Comparison of ENCODE assay signal across 17 cellular contexts in the genomic region with DNA sequence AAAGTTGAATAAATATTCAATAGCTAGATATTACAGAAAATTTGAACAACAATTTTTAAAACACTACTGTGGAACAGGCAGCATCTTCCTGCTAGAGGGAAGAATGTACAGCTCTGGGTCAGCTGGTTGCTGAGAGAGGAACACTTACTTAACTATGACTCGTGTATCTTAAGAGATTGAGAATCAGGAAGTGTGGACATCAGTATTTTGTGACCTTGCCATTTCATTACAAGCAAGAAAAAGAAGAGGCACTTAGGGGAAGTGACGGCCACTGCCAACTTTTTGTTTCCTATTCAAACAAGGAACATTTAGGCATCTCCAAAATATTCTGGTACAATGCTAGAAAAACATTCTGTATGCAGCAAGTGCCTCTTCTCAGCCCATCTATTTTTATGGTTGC. TPM values are rescaled to one million over a fixed set of nuclear protein-coding genes. Genes with fewer than 3 reads are reported as not detected.
DNase-seq lines count a peak whose midpoint lies in the region; ATAC-seq, FAIRE-seq and TF ChIP-seq lines count a peak whose summit lies in the region.
"Had no signal": no experiment of that assay in that cellular context is flagged by ENCODE, and none has a peak within 500 bp of the region (broad histone marks: within the 10 kb centered on the region; RNA-seq: fewer than 3 reads in every experiment).

No MANE protein-coding gene starts in this region.

- H3K27me3 Mint-ChIP-seq in progenitor cell of endocrine pancreas: no peaks in the 10 kb centered on the region

- DNase-seq in EL: peak; percentile 13
- peak; percentile 88 for DNase-seq in MV-4-11 (lab: John Stamatoyannopoulos, UW)
- DNase-seq in dermis blood vessel endothelial cell: peak; percentile 22
- DNase-seq in mucosa of descending colon: peak in 1 of 3 donors; percentile 12
- DNase-seq in progenitor cell of endocrine pancreas (ENCODE audit: low spot score, unreplicated experiment): no peak
- no peak for DNase-seq in superior temporal gyrus (ENCODE audit: extremely low spot score)
- DNase-seq in RCC 7860 (ENCODE audit: low spot score): no peak
- DNase-seq: activated CD4-positive, CD25-positive, alpha-beta regulatory T cell treated with anti-CD3 and anti-CD28 coated beads, Interleukin-2, amount 50 U/mL, for 72 hours; activated gamma-delta T cell treated with Interleukin-2 at 50 U/mL for 16 hours; Calu3; cerebellar nuclear complex; NCI-H2081 had no signal

- H3K4me1 ChIP-seq in mucosa of descending colon (ENCODE audit: low read depth): no peaks in the 10 kb centered on the region
- H3K4me1 ChIP-seq: vagina had no signal

- H3K9me3 ChIP-seq in mucosa of descending colon: no peaks in the 10 kb centered on the region
- H3K9me3 ChIP-seq: vagina had no signal

- H3K4me3 ChIP-seq in mucosa of descending colon: no peak overlapping the region
- H3K4me3 ChIP-seq: vagina had no signal

- peaks cover 4% of the 10 kb centered on the region for H3K9me3 Mint-ChIP-seq in progenitor cell of endocrine pancreas (ENCODE audit: low read depth)
- H3K9me3 Mint-ChIP-seq: mesothelial cell of epicardium had no signal

- H3K4me3 Mint-ChIP-seq in progenitor cell of endocrine pancreas (ENCODE audit: low read depth): no peak overlapping the region
- H3K4me3 Mint-ChIP-seq: mesothelial cell of epicardium had no signal

- TF ChIP-seq CTCF in mucosa of descending colon (IDR thresholded peaks at IDR 0.05) (no peak), progenitor cell of endocrine pancreas (IDR thresholded peaks at IDR 0.05; ENCODE audit: unreplicated experiment) (no peak)

- intact Hi-C loops in mucosa of descending colon (cut with DNase I, micrococcal nuclease): no loop called here

- no peak for FAIRE-seq in RCC 7860 (lab: Jason Lieb, UNC)
- FAIRE-seq: GM12892 had no signal

- no peaks in the 10 kb centered on the region for H3K36me3 ChIP-seq in mucosa of descending colon (ENCODE audit: low read depth)
- H3K36me3 ChIP-seq: vagina had no signal

- H3K27ac Mint-ChIP-seq in progenitor cell of endocrine pancreas: no peak overlapping the region
- H3K27ac Mint-ChIP-seq: mesothelial cell of epicardium had no signal

- H3K4me1 Mint-ChIP-seq in progenitor cell of endocrine pancreas (ENCODE audit: low read depth): peaks cover 5% of the 10 kb centered on the region

- H3K36me3 Mint-ChIP-seq in progenitor cell of endocrine pancreas (ENCODE audit: insufficient read depth): no peaks in the 10 kb centered on the region
- H3K36me3 Mint-ChIP-seq: mesothelial cell of epicardium had no signal

- ATAC-seq in mucosa of descending colon (peak; percentile 38), HG02610 (IDR thresholded peaks at IDR 0.05; ENCODE audit: unreplicated experiment) (no peak)

RNA-seq across cellular contexts. Expression of a gene that starts 45.9 kb away (rescaled TPM):
- total RNA-seq in dermis blood vessel endothelial cell (191 and 211 TPM in 2 replicates), mucosa of descending colon (100 to 1,000 TPM; 184 to 381 (median 299) TPM), progenitor cell of endocrine pancreas (64.4 and 69.7 TPM in 2 replicates)

RNA-seq across cellular contexts. Expression of a gene that starts 48.2 kb away (rescaled TPM):
- total RNA-seq in dermis blood vessel endothelial cell: 0.28 and 0.51 TPM in 2 replicates
- total RNA-seq in mucosa of descending colon: under 1 TPM in 1 of 3 donors, not detected in 2; 0.75 TPM
- 5.6 and 6.4 TPM in 2 replicates for total RNA-seq in progenitor cell of endocrine pancreas
- total RNA-seq: HT-29, vagina had no signal

Comparison
In these comparisons a context has a peak if more than half of its experiments do, and no peak if none do; other contexts are left out.
1. DNase-seq: peak in EL (single experiment), MV-4-11 (single experiment) and dermis blood vessel endothelial cell (single experiment); none in progenitor cell of endocrine pancreas (single experiment), superior temporal gyrus (single experiment) and RCC 7860 (single experiment).